Comparison of ENCODE assay signal across 14 cellular contexts in the genomic region with DNA sequence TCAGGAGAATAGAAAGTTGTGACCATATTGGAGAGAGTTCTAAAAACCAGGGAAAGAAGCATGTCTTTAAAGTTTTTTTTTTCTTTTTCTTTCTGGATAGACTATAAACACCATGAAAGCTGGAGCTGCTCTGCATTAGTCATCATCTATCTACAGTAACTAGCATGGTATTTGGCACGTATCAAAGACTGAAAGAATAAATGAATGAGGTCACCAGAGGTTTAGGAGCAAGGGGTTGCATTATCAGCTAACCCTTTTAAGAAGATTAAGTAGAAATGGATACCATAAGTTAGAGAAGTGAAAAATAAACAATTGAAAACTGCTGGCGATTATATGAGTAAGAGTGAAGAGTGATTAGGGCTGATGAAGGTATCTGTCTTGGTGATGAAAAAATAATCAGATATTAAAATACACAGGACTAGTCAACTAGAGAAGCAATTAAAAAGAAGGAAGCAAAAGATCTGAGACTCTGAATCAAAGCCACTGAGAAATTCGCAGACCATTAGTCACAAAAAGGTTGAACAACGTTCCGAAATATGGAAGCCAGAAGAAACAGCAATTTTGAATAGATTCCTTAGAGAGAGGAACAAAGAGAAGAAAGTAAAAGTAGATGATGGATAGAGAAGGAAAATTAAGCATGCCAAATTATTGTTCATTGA.
DNase-seq lines count a peak whose midpoint lies in the region; FAIRE-seq and TF ChIP-seq lines count a peak whose summit lies in the region.
"Had no signal": no experiment of that assay in that cellular context is flagged by ENCODE, and none has a peak within 500 bp of the region (broad histone marks: within the 10 kb centered on the region; RNA-seq: fewer than 3 reads in every experiment).

No MANE protein-coding gene starts in this region.

- no peaks in the 10 kb centered on the region for H3K36me3 ChIP-seq in small intestine (ENCODE audit: control insufficient read depth in 2 of 2, insufficient read depth in 2 of 2, low read length in 2 of 2)
- H3K36me3 ChIP-seq in tibial artery: no peaks in the 10 kb centered on the region

- H3K27me3 Mint-ChIP-seq in activated T-helper 2 cell treated with anti-CD3 and anti-CD28 coated beads, Interferon-gamma antibody, Interleukin-2, Interleukin-4, amounts not matched to agents 10 μg/mL and 5 μg/mL and 100 μg/mL, durations not matched to agents 14 hours and 24 hours and 36 hours (ENCODE audit: low read depth): no peaks in the 10 kb centered on the region

- no peak for TF ChIP-seq CTCF in epithelial cell of esophagus (IDR thresholded peaks at IDR 0.05; ENCODE audit: insufficient read depth, low read depth, low read length, missing control alignments)
- TF ChIP-seq CTCF in tibial artery (IDR thresholded peaks at IDR 0.05): no peak

- H3K27ac ChIP-seq in small intestine (ENCODE audit: low read depth in 1 of 2, low read length in 1 of 2): no peak overlapping the region
- no peak overlapping the region for H3K27ac ChIP-seq in tibial artery
- H3K27ac ChIP-seq: VCaP had no signal

- no peaks in the 10 kb centered on the region for H3K4me1 ChIP-seq in small intestine (ENCODE audit: control insufficient read depth in 2 of 2, insufficient read depth in 1 of 2, low read depth in 1 of 2, low read length in 1 of 2)
- peaks cover 0 to 13% (median 3%) of the 10 kb centered on the region in 4 donors for H3K4me1 ChIP-seq in tibial artery
- H3K4me1 ChIP-seq: Caco-2 had no signal

- 77 to 89% (median 87%) methylated on average over 5 of the region's 5 CpGs for WGBS in small intestine, 3 donors

- H3K9me3 Mint-ChIP-seq in activated T-helper 2 cell treated with anti-CD3 and anti-CD28 coated beads, Interferon-gamma antibody, Interleukin-2, Interleukin-4, amounts not matched to agents 10 μg/mL and 5 μg/mL and 100 μg/mL, durations not matched to agents 14 hours and 24 hours and 36 hours: no peaks in the 10 kb centered on the region

- intact Hi-C loops in tibial artery (cut with DNase I; ENCODE audit: low total_unique reads): no loop called here
- intact Hi-C loops in activated T-helper 2 cell treated with anti-CD3 and anti-CD28 coated beads, Interferon-gamma antibody, Interleukin-2, Interleukin-4, amounts not matched to agents 10 μg/mL and 5 μg/mL and 100 μg/mL, durations not matched to agents 14 hours and 24 hours and 36 hours (cut with micrococcal nuclease): no loop called here

- H3K4me3 ChIP-seq in epithelial cell of esophagus (ENCODE audit: low read length) (no peak overlapping the region), small intestine (ENCODE audit: low read depth in 1 of 2, low read length in 2 of 2) (no peak overlapping the region), tibial artery (no peak overlapping the region)

- no peak overlapping the region for H3K4me3 Mint-ChIP-seq in activated T-helper 2 cell treated with anti-CD3 and anti-CD28 coated beads, Interferon-gamma antibody, Interleukin-2, Interleukin-4, amounts not matched to agents 10 μg/mL and 5 μg/mL and 100 μg/mL, durations not matched to agents 14 hours and 24 hours and 36 hours (ENCODE audit: low read depth)

- no peaks in the 10 kb centered on the region for H3K9me3 ChIP-seq in small intestine (ENCODE audit: control insufficient read depth, low read depth)
- H3K9me3 ChIP-seq in tibial artery: no peaks in the 10 kb centered on the region
- H3K9me3 ChIP-seq: Caco-2 had no signal

- H3K36me3 Mint-ChIP-seq in activated T-helper 2 cell treated with anti-CD3 and anti-CD28 coated beads, Interferon-gamma antibody, Interleukin-2, Interleukin-4, amounts not matched to agents 10 μg/mL and 5 μg/mL and 100 μg/mL, durations not matched to agents 14 hours and 24 hours and 36 hours (ENCODE audit: low read depth): no peaks in the 10 kb centered on the region

- DNase-seq in Daoy (ENCODE audit: low read depth) (peak; percentile 86), NCI-H82 treated with DMSO at 0.1 percent for 48 hours (lab: John Stamatoyannopoulos, UW; ENCODE audit: unreplicated experiment) (peak; percentile 16), epithelial cell of esophagus (ENCODE audit: low read depth) (peak; percentile 79), non-pigmented ciliary epithelial cell (ENCODE audit: low read depth) (peak; percentile 83), small intestine (no peak), tibial artery (no peak), retina (no peak)
- DNase-seq in activated T-helper 2 cell treated with anti-CD3 and anti-CD28 coated beads, Interferon-gamma antibody, Interleukin-2, Interleukin-4, amounts not matched to agents 10 μg/mL and 5 μg/mL and 100 μg/mL, durations not matched to agents 14 hours and 24 hours and 36 hours (ENCODE audit: low spot score): no peak
- DNase-seq: Caco-2; erythroblast; stimulated activated CD4-positive, alpha-beta T cell treated with anti-CD3 and anti-CD28 coated beads, Interleukin-2, amount 100 ng/mL, for 24 hours; stimulated activated naive CD4-positive, alpha-beta T cell had no signal

- H3K27me3 ChIP-seq in small intestine (ENCODE audit: control insufficient read depth in 2 of 2, insufficient read depth in 2 of 2, low read length in 2 of 2) (no peaks in the 10 kb centered on the region), tibial artery (no peaks in the 10 kb centered on the region)

- H3K4me1 Mint-ChIP-seq in activated T-helper 2 cell treated with anti-CD3 and anti-CD28 coated beads, Interferon-gamma antibody, Interleukin-2, Interleukin-4, amounts not matched to agents 10 μg/mL and 5 μg/mL and 100 μg/mL, durations not matched to agents 14 hours and 24 hours and 36 hours (ENCODE audit: low read depth): no peaks in the 10 kb centered on the region

- no peak for FAIRE-seq in small intestine (lab: Jason Lieb, UNC)
- FAIRE-seq: GM12892 had no signal

- no peak overlapping the region for H3K27ac Mint-ChIP-seq in activated T-helper 2 cell treated with anti-CD3 and anti-CD28 coated beads, Interferon-gamma antibody, Interleukin-2, Interleukin-4, amounts not matched to agents 10 μg/mL and 5 μg/mL and 100 μg/mL, durations not matched to agents 14 hours and 24 hours and 36 hours

Comparison
In these comparisons a context has a peak if more than half of its experiments do, and no peak if none do; other contexts are left out.
1. DNase-seq: peak in Daoy (single experiment), NCI-H82 treated with DMSO at 0.1 percent for 48 hours (single experiment), epithelial cell of esophagus (single experiment) and non-pigmented ciliary epithelial cell (single experiment); none in small intestine (single experiment), tibial artery (0 of 2), activated T-helper 2 cell treated with anti-CD3 and anti-CD28 coated beads, Interferon-gamma antibody, Interleukin-2, Interleukin-4, amounts not matched to agents 10 μg/mL and 5 μg/mL and 100 μg/mL, durations not matched to agents 14 hours and 24 hours and 36 hours (single experiment) and retina (single experiment).